15 cellular contexts compared by ENCODE assay signal in the genomic region with DNA sequence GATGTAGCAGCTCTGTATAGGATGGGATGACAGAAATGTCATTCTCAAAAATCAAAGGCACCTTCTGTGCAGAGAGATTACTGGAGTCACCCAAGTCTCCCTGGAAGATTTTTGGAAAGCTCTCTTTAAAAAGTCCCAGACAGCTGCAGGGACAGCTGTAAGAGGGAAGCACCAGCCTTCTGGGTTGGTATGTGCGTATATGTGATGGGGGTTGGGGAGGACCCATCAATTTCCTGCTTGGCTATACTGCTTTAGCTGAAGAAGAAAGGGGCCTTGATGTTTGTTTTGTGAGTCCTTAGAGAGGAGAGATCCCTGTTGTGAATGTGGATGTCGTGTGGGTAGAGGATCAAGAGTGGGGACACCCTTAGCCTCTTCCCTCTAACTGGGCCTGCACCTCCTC. TPM values are rescaled to one million over a fixed set of nuclear protein-coding genes. Genes with fewer than 3 reads are reported as not detected.
A peak's percentile ranks its signal among the peaks of the same experiment; 100 is the strongest.
DNase-seq lines count a peak whose midpoint lies in the region; ATAC-seq and FAIRE-seq lines count a peak whose summit lies in the region.
"Had no signal": no experiment of that assay in that cellular context is flagged by ENCODE, and none has a peak within 500 bp of the region (broad histone marks: within the 10 kb centered on the region; RNA-seq: fewer than 3 reads in every experiment).

No MANE protein-coding gene starts in this region.

- peak overlapping the region; percentile 61 for H3K4me3 ChIP-seq in CD4-positive, CD25-positive, alpha-beta regulatory T cell (ENCODE audit: low read depth, low read length)
- H3K4me3 ChIP-seq: lung, smooth muscle cell had no signal

- POLR2A ChIA-PET in naive thymus-derived CD8-positive, alpha-beta T cell (lab: Charles Lee), result interaction anchor here (0.5 to 15.6 kb wide), 7 partner anchors 10 to 88 kb away, joined by 3 to 434 read pairs (median 6); a partner anchor contains a TSS

- H3K36me3 ChIP-seq in CD4-positive, CD25-positive, alpha-beta regulatory T cell (ENCODE audit: control insufficient read depth, insufficient read depth, low read length), result no peaks in the 10 kb centered on the region

- no peak for FAIRE-seq in GM19239 (lab: Jason Lieb, UNC)

- peak overlapping the region; percentile 90 to 95 (median 92) for H3K27ac Mint-ChIP-seq in CD4-positive, CD25-positive, alpha-beta regulatory T cell
- H3K27ac Mint-ChIP-seq in IgD-negative memory B cell, result peak overlapping the region in 2 of 3 donors; percentile 12 to 57
- peak overlapping the region; percentile 80 for H3K27ac Mint-ChIP-seq in activated naive CD8-positive, alpha-beta T cell treated with anti-CD3 and anti-CD28 coated beads for 36 hours
- H3K27ac Mint-ChIP-seq in naive thymus-derived CD8-positive, alpha-beta T cell, result peak overlapping the region; percentile 79 to 98 (median 94)

- H3K36me3 Mint-ChIP-seq in CD4-positive, CD25-positive, alpha-beta regulatory T cell, result peaks cover 3% of the 10 kb centered on the region
- H3K36me3 Mint-ChIP-seq in IgD-negative memory B cell, result peaks cover 2% of the 10 kb centered on the region
- H3K36me3 Mint-ChIP-seq in activated naive CD8-positive, alpha-beta T cell treated with anti-CD3 and anti-CD28 coated beads for 36 hours, result no peaks in the 10 kb centered on the region
- H3K36me3 Mint-ChIP-seq in naive thymus-derived CD8-positive, alpha-beta T cell, result peaks cover 0 to 3% (median 0%) of the 10 kb centered on the region in 3 donors

- H3K4me3 Mint-ChIP-seq in CD4-positive, CD25-positive, alpha-beta regulatory T cell, result peak overlapping the region; percentile 56 to 82 (median 72)
- H3K4me3 Mint-ChIP-seq in IgD-negative memory B cell, result peak overlapping the region in 3 of 4 donors; percentile 46 to 73 (median 70)
- H3K4me3 Mint-ChIP-seq in activated naive CD8-positive, alpha-beta T cell treated with anti-CD3 and anti-CD28 coated beads for 36 hours, result no peak overlapping the region
- H3K4me3 Mint-ChIP-seq in naive thymus-derived CD8-positive, alpha-beta T cell, result peak overlapping the region in 9 of 10 donors; percentile 40 to 80 (median 64)

- peak overlapping the region; percentile 60 for H3K27ac ChIP-seq in CD4-positive, CD25-positive, alpha-beta regulatory T cell (ENCODE audit: insufficient read depth, low read length, poor library complexity, severe bottlenecking)
- H3K27ac ChIP-seq: foreskin keratinocyte had no signal

- no peaks in the 10 kb centered on the region for H3K27me3 ChIP-seq in CD4-positive, CD25-positive, alpha-beta regulatory T cell (ENCODE audit: control insufficient read depth, insufficient read depth, low read length)
- H3K27me3 ChIP-seq: foreskin keratinocyte had no signal

- no peaks in the 10 kb centered on the region for H3K9me3 Mint-ChIP-seq in CD4-positive, CD25-positive, alpha-beta regulatory T cell
- no peaks in the 10 kb centered on the region for H3K9me3 Mint-ChIP-seq in IgD-negative memory B cell
- no peaks in the 10 kb centered on the region for H3K9me3 Mint-ChIP-seq in activated naive CD8-positive, alpha-beta T cell treated with anti-CD3 and anti-CD28 coated beads for 36 hours
- H3K9me3 Mint-ChIP-seq in naive thymus-derived CD8-positive, alpha-beta T cell, result no peaks in the 10 kb centered on the region

- H3K27me3 Mint-ChIP-seq in CD4-positive, CD25-positive, alpha-beta regulatory T cell, result no peaks in the 10 kb centered on the region
- H3K27me3 Mint-ChIP-seq in IgD-negative memory B cell, result no peaks in the 10 kb centered on the region
- no peaks in the 10 kb centered on the region for H3K27me3 Mint-ChIP-seq in activated naive CD8-positive, alpha-beta T cell treated with anti-CD3 and anti-CD28 coated beads for 36 hours
- no peaks in the 10 kb centered on the region for H3K27me3 Mint-ChIP-seq in naive thymus-derived CD8-positive, alpha-beta T cell

- H3K4me1 ChIP-seq in CD4-positive, CD25-positive, alpha-beta regulatory T cell (ENCODE audit: control insufficient read depth, insufficient read depth, low read length, poor library complexity, severe bottlenecking), result peaks cover 60% of the 10 kb centered on the region

- H3K9me3 ChIP-seq in CD4-positive, CD25-positive, alpha-beta regulatory T cell (ENCODE audit: control insufficient read depth in 2 of 2, low read length in 2 of 2), result no peaks in the 10 kb centered on the region

- H3K4me1 Mint-ChIP-seq in CD4-positive, CD25-positive, alpha-beta regulatory T cell, result peaks cover 23 to 82% (median 38%) of the 10 kb centered on the region in 4 donors
- H3K4me1 Mint-ChIP-seq in IgD-negative memory B cell, result peaks cover 24 to 31% (median 29%) of the 10 kb centered on the region in 3 donors
- peaks cover 35% of the 10 kb centered on the region for H3K4me1 Mint-ChIP-seq in activated naive CD8-positive, alpha-beta T cell treated with anti-CD3 and anti-CD28 coated beads for 36 hours
- peaks cover 25 to 79% (median 56%) of the 10 kb centered on the region in 4 donors for H3K4me1 Mint-ChIP-seq in naive thymus-derived CD8-positive, alpha-beta T cell

- ATAC-seq in CD4-positive, CD25-positive, alpha-beta regulatory T cell (ENCODE audit: low read depth in 2 of 2), result peak; percentile 57 to 58
- peak; percentile 58 to 76 for ATAC-seq in naive thymus-derived CD8-positive, alpha-beta T cell
- no peak for ATAC-seq in HG03565 (IDR thresholded peaks at IDR 0.05; ENCODE audit: unreplicated experiment)
- ATAC-seq: foreskin keratinocyte, Right ventricle myocardium inferior had no signal

- DNase-seq in CD4-positive, CD25-positive, alpha-beta regulatory T cell, result peak in 2 of 3 donors; percentile 37 to 63
- no peak for DNase-seq in activated naive CD8-positive, alpha-beta T cell treated with anti-CD3 and anti-CD28 coated beads for 36 hours
- peak in 6 of 10 donors; percentile 22 to 61 (median 30) for DNase-seq in naive thymus-derived CD8-positive, alpha-beta T cell
- DNase-seq in NCI-H524 treated with DMSO at 0.1 percent for 48 hours (lab: John Stamatoyannopoulos, UW) (no peak), GM19240 (ENCODE audit: insufficient read length, low spot score) (no peak), GM19239 (ENCODE audit: insufficient read length, low spot score) (no peak)
- DNase-seq: activated CD8-positive, alpha-beta memory T cell treated with anti-CD3 and anti-CD28 coated beads for 24 hours; foreskin keratinocyte; NCI-H2171; T-helper 9 cell had no signal

RNA-seq across cellular contexts. Expression of a gene that starts 5.4 kb away (rescaled TPM):
- 72.9 TPM for total RNA-seq in CD4-positive, CD25-positive, alpha-beta regulatory T cell
- polyA plus RNA-seq in CD4-positive, CD25-positive, alpha-beta regulatory T cell, result 100 to 1,000 TPM; 152 to 186 (median 163) TPM
- polyA plus RNA-seq in IgD-negative memory B cell, result 117 TPM
- total RNA-seq in activated naive CD8-positive, alpha-beta T cell treated with anti-CD3 and anti-CD28 coated beads for 36 hours, result 10 to 100 TPM; 89.3 to 93.5 TPM
- total RNA-seq in naive thymus-derived CD8-positive, alpha-beta T cell, result 10 to 100 TPM; 68.3 to 70.6 TPM
- 100 to 1,000 TPM; 103 to 128 (median 119) TPM for polyA plus RNA-seq in naive thymus-derived CD8-positive, alpha-beta T cell

RNA-seq across cellular contexts. Expression of a gene that starts 27.0 kb away (rescaled TPM):
- total RNA-seq in CD4-positive, CD25-positive, alpha-beta regulatory T cell, result 39.8 TPM
- polyA plus RNA-seq in CD4-positive, CD25-positive, alpha-beta regulatory T cell, result 1 to 10 TPM; 3.8 to 4.3 (median 4.2) TPM
- polyA plus RNA-seq in IgD-negative memory B cell, result 11.9 TPM
- 10 to 100 TPM; 24.5 to 26.5 TPM for total RNA-seq in activated naive CD8-positive, alpha-beta T cell treated with anti-CD3 and anti-CD28 coated beads for 36 hours
- 10 to 100 TPM; 39.6 to 40.7 TPM for total RNA-seq in naive thymus-derived CD8-positive, alpha-beta T cell
- polyA plus RNA-seq in naive thymus-derived CD8-positive, alpha-beta T cell, result 1 to 10 TPM; 3.2 to 9.4 (median 4.1) TPM

Comparison
In these comparisons a context has a peak if more than half of its experiments do, and no peak if none do; other contexts are left out.
1. DNase-seq: peak in CD4-positive, CD25-positive, alpha-beta regulatory T cell (2 of 3) and naive thymus-derived CD8-positive, alpha-beta T cell (6 of 10); none in activated naive CD8-positive, alpha-beta T cell treated with anti-CD3 and anti-CD28 coated beads for 36 hours (single experiment), NCI-H524 treated with DMSO at 0.1 percent for 48 hours (single experiment), GM19240 (single experiment) and GM19239 (single experiment).
2. H3K27ac Mint-ChIP-seq: peak in every context shown above with its lines; median percentile 94 in naive thymus-derived CD8-positive, alpha-beta T cell; 92 in CD4-positive, CD25-positive, alpha-beta regulatory T cell; 80 in activated naive CD8-positive, alpha-beta T cell treated with anti-CD3 and anti-CD28 coated beads for 36 hours; 34 in IgD-negative memory B cell.